18 cellular contexts compared by ENCODE assay signal in the genomic region with DNA sequence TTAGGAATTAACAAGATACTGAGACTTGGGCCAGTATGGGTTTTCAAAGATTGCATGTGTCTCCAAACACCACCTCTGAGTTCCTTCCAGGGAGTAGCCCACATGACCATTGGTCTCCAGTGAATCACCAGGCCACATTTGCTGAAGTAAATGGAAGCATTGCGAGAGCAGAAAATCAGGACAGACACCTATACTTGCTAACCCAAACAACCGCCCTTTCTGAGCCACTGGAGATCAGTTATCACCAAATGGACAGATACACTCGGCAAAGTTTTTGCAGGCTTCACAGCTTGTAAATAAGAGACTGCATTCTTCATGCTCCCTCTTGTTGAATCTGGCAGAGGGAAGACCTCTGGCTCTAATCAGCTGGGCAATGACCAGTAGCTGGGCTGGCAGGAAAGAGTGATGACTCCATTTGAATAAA. TPM values are rescaled to one million over a fixed set of nuclear protein-coding genes. Genes with fewer than 3 reads are reported as not detected.
DNase-seq lines count a peak whose midpoint lies in the region; FAIRE-seq and TF ChIP-seq lines count a peak whose summit lies in the region.
"Had no signal": no experiment of that assay in that cellular context is flagged by ENCODE, and none has a peak within 500 bp of the region (broad histone marks: within the 10 kb centered on the region; RNA-seq: fewer than 3 reads in every experiment).

No MANE protein-coding gene starts in this region.

- no peak overlapping the region for H2BK5ac ChIP-seq in mesenchymal stem cell (ENCODE audit: low read depth, low read length, poor library complexity, severe bottlenecking)

- peak overlapping the region; percentile 55 for H4K8ac ChIP-seq in mesenchymal stem cell (ENCODE audit: low read length)

- H3K4ac ChIP-seq in mesenchymal stem cell (ENCODE audit: low read depth in 1 of 2, low read length in 2 of 2), result no peak overlapping the region

- H2AFZ ChIP-seq in mesenchymal stem cell (ENCODE audit: low read depth, low read length), result no peak overlapping the region
- H2AFZ ChIP-seq: parathyroid adenoma, PC-9 had no signal

- DNase-seq in ACHN, result peak; percentile 92
- DNase-seq in NCI-H226, result peak; percentile 62
- DNase-seq in fibroblast of mammary gland (ENCODE audit: low read depth), result peak; percentile 56
- DNase-seq in mesenchymal stem cell, result peak; percentile 59
- DNase-seq in GF-D8 (lab: John Stamatoyannopoulos, UW), result no peak
- DNase-seq in NCI-H748 treated with DMSO at 0.1 percent for 48 hours (lab: John Stamatoyannopoulos, UW), result no peak
- no peak for DNase-seq in DMS53 (lab: John Stamatoyannopoulos, UW)
- DNase-seq in kidney, result no peak
- DNase-seq: activated effector memory CD4-positive, alpha-beta T cell treated with anti-CD3 and anti-CD28 coated beads, Interleukin-2, amount 50 U/mL, for 16 hours; effector memory CD4-positive, alpha-beta T cell; immature natural killer cell; NCI-H1930; NCI-H524; PC-9; substantia nigra had no signal

- no peak overlapping the region for H2BK15ac ChIP-seq in mesenchymal stem cell (ENCODE audit: low read depth, poor library complexity, severe bottlenecking)

- no peak overlapping the region for H3K4me3 ChIP-seq in fibroblast of mammary gland (ENCODE audit: control insufficient read depth, low read depth, low read length)
- H3K4me3 ChIP-seq in mesenchymal stem cell (ENCODE audit: insufficient read depth in 1 of 2, low read depth in 1 of 2, low read length in 2 of 2), result no peak overlapping the region
- H3K4me3 ChIP-seq in kidney (ENCODE audit: low read length in 2 of 2), result no peak overlapping the region
- H3K4me3 ChIP-seq: gastroesophageal sphincter, PC-9 had no signal

- H3K79me1 ChIP-seq in mesenchymal stem cell (replicated peaks; ENCODE audit: low read length, poor library complexity, severe bottlenecking), result no peaks in the 10 kb centered on the region

- no peak overlapping the region for H3K4me2 ChIP-seq in mesenchymal stem cell (ENCODE audit: low read length, poor library complexity, severe bottlenecking)
- H3K4me2 ChIP-seq: PC-9 had no signal

- H3K4me1 ChIP-seq in mesenchymal stem cell (ENCODE audit: control insufficient read depth, insufficient read depth, low read depth, low read length) (peaks cover 6% of the 10 kb centered on the region), kidney (ENCODE audit: control insufficient read depth in 1 of 2, insufficient read depth in 1 of 2, low read depth in 1 of 2, low read length in 2 of 2) (peaks cover 2% of the 10 kb centered on the region in 2 donors)
- H3K4me1 ChIP-seq: parathyroid adenoma had no signal

- in situ Hi-C loops in ACHN (cut with HindIII; ENCODE audit: low pct_ligation_motif_present, low pct_unique_long_range_greater_than_20kb, low sequenced_read_pairs), result no loop called here

- H3K18ac ChIP-seq in mesenchymal stem cell (ENCODE audit: low read depth in 1 of 2, low read length in 2 of 2), result no peak overlapping the region

- no peak overlapping the region for H2BK12ac ChIP-seq in mesenchymal stem cell (ENCODE audit: low read length in 2 of 2)

- H3K23ac ChIP-seq in mesenchymal stem cell (ENCODE audit: low read length in 2 of 2), result no peak overlapping the region

- intact Hi-C loops in kidney (cut with DNase I), result no loop called here

- H3K14ac ChIP-seq in mesenchymal stem cell (ENCODE audit: low read length in 2 of 2), result no peak overlapping the region

- no peak overlapping the region for H2AK5ac ChIP-seq in mesenchymal stem cell (ENCODE audit: low read length, severe bottlenecking)

- TF ChIP-seq CTCF in fibroblast of mammary gland (conservative IDR thresholded peaks at IDR 0.05; ENCODE audit: control insufficient read depth, insufficient read depth, low read depth, low read length) (no peak), kidney (IDR thresholded peaks at IDR 0.05; ENCODE audit: borderline replicate concordance, extremely low read depth, insufficient read depth) (no peak)

- no peak overlapping the region for H2BK120ac ChIP-seq in mesenchymal stem cell (ENCODE audit: low read depth, low read length)

- H4K91ac ChIP-seq in mesenchymal stem cell (ENCODE audit: low read length), result no peak overlapping the region

- H3K9me3 ChIP-seq in mesenchymal stem cell (ENCODE audit: control insufficient read depth, low read length) (no peaks in the 10 kb centered on the region), kidney (ENCODE audit: control insufficient read depth in 1 of 2, low read length in 2 of 2) (no peaks in the 10 kb centered on the region)
- H3K9me3 ChIP-seq: gastroesophageal sphincter had no signal

- 63% methylated on average over 3 of the region's 3 CpGs for WGBS in mesenchymal stem cell

- H3K27me3 ChIP-seq in mesenchymal stem cell (ENCODE audit: control insufficient read depth in 1 of 2, insufficient read depth in 1 of 2, low read length in 2 of 2), result no peaks in the 10 kb centered on the region
- H3K27me3 ChIP-seq: gastroesophageal sphincter had no signal

- no peak overlapping the region for H3K9ac ChIP-seq in mesenchymal stem cell (ENCODE audit: low read length)
- H3K9ac ChIP-seq in kidney (ENCODE audit: low read length in 2 of 2), result no peak overlapping the region
- H3K9ac ChIP-seq: parathyroid adenoma had no signal

- FAIRE-seq in kidney (lab: Jason Lieb, UNC), result no peak
- FAIRE-seq: GM18507 had no signal

- H3K27ac ChIP-seq in mesenchymal stem cell (ENCODE audit: low read length, poor library complexity, severe bottlenecking) (peak overlapping the region; percentile 58), kidney (ENCODE audit: low read depth in 2 of 2, low read length in 2 of 2) (no peak overlapping the region)
- H3K27ac ChIP-seq: gastroesophageal sphincter, parathyroid adenoma, PC-9 had no signal

- no peaks in the 10 kb centered on the region for H3K36me3 ChIP-seq in mesenchymal stem cell (ENCODE audit: control insufficient read depth in 1 of 2, insufficient read depth in 2 of 2, low read depth in 1 of 2, low read length in 2 of 2)
- H3K36me3 ChIP-seq in kidney (ENCODE audit: control insufficient read depth in 1 of 2, insufficient read depth in 2 of 2, low read length in 2 of 2), result no peaks in the 10 kb centered on the region
- H3K36me3 ChIP-seq: gastroesophageal sphincter had no signal

RNA-seq across cellular contexts. Expression of gene GATA6, which starts 41.0 kb away (rescaled TPM):
- polyA plus RNA-seq in mesenchymal stem cell (2013, experiment 1 of 2), result 3.4 TPM
- 3.4 TPM for polyA plus RNA-seq in mesenchymal stem cell (2013, experiment 2 of 2)
- total RNA-seq in kidney, result 10.9 TPM
- 1.7 TPM for polyA plus RNA-seq in kidney (ENCODE audit: insufficient read depth, low read depth, low replicate concordance)

Comparison
In these comparisons a context has a peak if more than half of its experiments do, and no peak if none do; other contexts are left out.
1. DNase-seq: peak in ACHN (single experiment), NCI-H226 (single experiment), fibroblast of mammary gland (single experiment) and mesenchymal stem cell (single experiment); none in GF-D8 (single experiment), NCI-H748 treated with DMSO at 0.1 percent for 48 hours (single experiment), DMS53 (single experiment) and kidney (single experiment).